4 cellular contexts compared by ENCODE assay signal in genomic region chr9:89291741-89292140, GRCh38.
"Had no signal": no experiment of that assay in that cellular context is flagged by ENCODE, and none has a peak within 500 bp of the region (broad histone marks: within the 10 kb centered on the region; RNA-seq: fewer than 3 reads in every experiment).

No MANE protein-coding gene starts in this region.

- H3K4me3 ChIP-seq: GM23338 had no signal

- DNase-seq: H9, HCEC 1CT, IMR-90 had no signal

- H3K27ac Mint-ChIP-seq: GM23338, H9 had no signal

- ATAC-seq: GM23338 had no signal

- H3K4me3 Mint-ChIP-seq: GM23338, H9 had no signal
